Comparison of ENCODE assay signal across 17 cellular contexts in genomic region chr3:113110263-113110662, GRCh38.
"Had no signal": no experiment of that assay in that cellular context is flagged by ENCODE, and none has a peak within 500 bp of the region (broad histone marks: within the 10 kb centered on the region; RNA-seq: fewer than 3 reads in every experiment).

No MANE protein-coding gene starts in this region.

- H3K36me3 ChIP-seq: gastroesophageal sphincter, vagina had no signal

- H3K27me3 ChIP-seq: body of pancreas, gastroesophageal sphincter, vagina had no signal

- H3K4me3 ChIP-seq: body of pancreas, gastroesophageal sphincter, lung, vagina had no signal

- H3K4me1 ChIP-seq: body of pancreas, vagina had no signal

- H3K27ac ChIP-seq: body of pancreas, gastroesophageal sphincter, vagina had no signal

- ATAC-seq: activated CD8-positive, alpha-beta T cell treated with anti-CD3 and anti-CD28 coated beads, Interleukin-2, amount 10 ng/mL, durations not matched to agents 7 days and 5 days; body of pancreas; gastroesophageal sphincter; naive thymus-derived CD4-positive, alpha-beta T cell had no signal

- H3K9me3 ChIP-seq: body of pancreas, gastroesophageal sphincter, vagina had no signal

- DNase-seq: activated B cell treated with CpG ODN at 0.5 μM for 24 hours; activated CD4-positive, alpha-beta T cell treated with anti-CD3 and anti-CD28 coated beads for 48 hours; activated CD8-positive, alpha-beta memory T cell treated with anti-CD3 and anti-CD28 coated beads, Interleukin-2, amount 50 U/mL, for 4 hours; activated CD8-positive, alpha-beta T cell treated with anti-CD3 and anti-CD28 coated beads, Interleukin-2, amount 10 ng/mL, durations not matched to agents 7 days and 5 days; activated gamma-delta T cell; activated T-cell treated with anti-CD3 and anti-CD28 coated beads, Interleukin-2, amount 50 U/mL, for 72 hours; amniotic stem cell; body of pancreas; naive thymus-derived CD4-positive, alpha-beta T cell; posterior cingulate gyrus; retina; stimulated activated CD4-positive, alpha-beta T cell treated with anti-CD3 and anti-CD28 coated beads, Interleukin-12 subunit alpha, Interleukin-12 subunit beta, amount 100 ng/mL, for 4 hours; stimulated activated CD4-positive, alpha-beta T cell treated with anti-CD3 and anti-CD28 coated beads, Interleukin-2, amount 100 ng/mL, for 24 hours; T-helper 2 cell had no signal
